6 cellular contexts compared by ENCODE assay signal in the genomic region with DNA sequence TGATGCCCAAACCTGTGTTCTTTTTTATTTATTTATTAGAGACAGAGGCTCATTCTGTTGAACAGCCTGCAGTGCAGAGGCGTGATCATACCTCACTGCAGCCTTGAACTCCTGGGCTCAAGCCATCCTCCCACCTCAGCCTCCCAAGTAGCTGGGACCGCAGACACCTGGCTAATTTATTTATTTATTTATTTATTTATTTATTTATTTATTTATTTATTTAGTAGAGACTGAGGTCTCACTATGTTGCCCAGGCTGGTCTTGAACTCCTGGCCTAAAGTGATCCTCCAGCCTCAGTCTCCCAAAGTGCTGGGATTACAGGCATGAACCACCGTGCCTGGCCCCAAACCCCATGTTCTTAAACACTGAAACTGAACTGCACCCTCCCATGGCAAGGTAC. TPM values are rescaled to one million over a fixed set of nuclear protein-coding genes. Genes with fewer than 3 reads are reported as not detected.
"Had no signal": no experiment of that assay in that cellular context is flagged by ENCODE, and none has a peak within 500 bp of the region (broad histone marks: within the 10 kb centered on the region; RNA-seq: fewer than 3 reads in every experiment).

No MANE protein-coding gene starts in this region.

RNA-seq across cellular contexts. Expression of a gene that starts 5.7 kb away (rescaled TPM):
- total RNA-seq: GM23248, GM23338, H4, H7, H9, HFFc6 had no signal
- polyA plus RNA-seq: GM23248, GM23338 had no signal

RNA-seq across cellular contexts. Expression of a gene that starts 29.6 kb away (rescaled TPM):
- total RNA-seq: GM23248, GM23338, H4, H7, H9, HFFc6 had no signal
- polyA plus RNA-seq: GM23248, GM23338 had no signal
